In genomic region chr3:128879125-128879969, GRCh38 we compare ENCODE assay signal across 8 cellular contexts. TPM values are rescaled to one million over a fixed set of nuclear protein-coding genes. Genes with fewer than 3 reads are reported as not detected.
A peak's percentile ranks its signal among the peaks of the same experiment; 100 is the strongest.
DNase-seq lines count a peak whose midpoint lies in the region; ATAC-seq and TF ChIP-seq lines count a peak whose summit lies in the region.

ACAD9 (plus strand) TSS chr3:128879620; CDS start chr3:128879692, 72 bp downstream.

- no peaks in the 10 kb centered on the region for H3K9me3 ChIP-seq in CD8-positive, alpha-beta T cell (ENCODE audit: low read length)
- no peaks in the 10 kb centered on the region for H3K9me3 ChIP-seq in lower lobe of right lung

- CTCF ChIA-PET in CD8-positive, alpha-beta T cell (lab: Charles Lee) = interaction anchor here (1.0 to 4.8 kb wide), 10 partner anchors 16 to 366 kb away, joined by 3 to 61 read pairs (median 4); no protein-coding TSS in a partner anchor

- TF ChIP-seq CTCF in CD8-positive, alpha-beta T cell (IDR thresholded peaks at IDR 0.05) = no peak
- TF ChIP-seq CTCF in lower lobe of right lung (IDR thresholded peaks at IDR 0.05) = no peak

- H3K4me3 Mint-ChIP-seq in CD8-positive, alpha-beta T cell = peak within 1 kb of the TSS; percentile 85

- peaks cover 74% of the 10 kb centered on the region for H3K4me1 Mint-ChIP-seq in CD8-positive, alpha-beta T cell (ENCODE audit: low read depth)

- no peaks in the 10 kb centered on the region for H3K9me3 Mint-ChIP-seq in CD8-positive, alpha-beta T cell

- H3K36me3 Mint-ChIP-seq in CD8-positive, alpha-beta T cell = peaks cover 28% of the 10 kb centered on the region

- no peaks in the 10 kb centered on the region for H3K27me3 Mint-ChIP-seq in CD8-positive, alpha-beta T cell (ENCODE audit: low read depth)

- peak; percentile 90 to 98 (median 96) for DNase-seq in CD8-positive, alpha-beta T cell
- peak; percentile 84 for DNase-seq in HS-27A (ENCODE audit: low read depth)
- DNase-seq in NK-92 (lab: John Stamatoyannopoulos, UW; ENCODE audit: unreplicated experiment) = peak; percentile 93
- peak; percentile 89 to 95 for DNase-seq in activated CD8-positive, alpha-beta memory T cell treated with anti-CD3 and anti-CD28 coated beads for 1 hour (ENCODE audit: extremely low read depth in 1 of 2, low read depth in 1 of 2)
- DNase-seq in effector CD4-positive, alpha-beta T cell = peak; percentile 95
- DNase-seq in lower lobe of right lung = peak; percentile 98
- DNase-seq in stimulated activated CD4-positive, alpha-beta T cell treated with anti-CD3 and anti-CD28 coated beads, TNF-alpha, amount 100 ng/mL, for 24 hours (ENCODE audit: low read depth in 3 of 3) = peak; percentile 92 to 97 (median 93)

- peaks cover 56% of the 10 kb centered on the region for H3K4me1 ChIP-seq in CD8-positive, alpha-beta T cell (ENCODE audit: insufficient read depth, low read length)
- H3K4me1 ChIP-seq in lower lobe of right lung = peaks cover 30% of the 10 kb centered on the region

- peak; percentile 90 for ATAC-seq in CD8-positive, alpha-beta T cell
- ATAC-seq in GM19467 (IDR thresholded peaks at IDR 0.05; ENCODE audit: unreplicated experiment) = peak; percentile 84
- peak; percentile 99 for ATAC-seq in lower lobe of right lung

- H3K27me3 ChIP-seq in CD8-positive, alpha-beta T cell (ENCODE audit: insufficient read depth, low read length) = no peaks in the 10 kb centered on the region
- no peaks in the 10 kb centered on the region for H3K27me3 ChIP-seq in lower lobe of right lung (ENCODE audit: low read depth)

- POLR2A ChIA-PET in CD8-positive, alpha-beta T cell (lab: Charles Lee) = interaction anchor here (0.5 to 4.7 kb wide), 11 partner anchors 9 to 437 kb away, joined by 3 to 21 read pairs (median 3); a partner anchor contains a TSS

- intact Hi-C loops in CD8-positive, alpha-beta T cell (cut with DNase I, micrococcal nuclease) = loop anchor here (1.0 to 10.0 kb wide), 16 partner anchors 33 to 1235 kb away; partner anchors contain the start of genes COPG1 (in 2 of the 2), RAB7A (in 2 of the 2), RPN1 (in 2 of the 2) and CNBP (in 1 of the 2)
- intact Hi-C loops in lower lobe of right lung (cut with DNase I) = no loop called here

- H3K4me3 ChIP-seq in CD8-positive, alpha-beta T cell (ENCODE audit: low read depth, low read length) = peak within 1 kb of the TSS; percentile 92
- peak within 1 kb of the TSS; percentile 94 for H3K4me3 ChIP-seq in lower lobe of right lung

- peak within 1 kb of the TSS; percentile 96 for H3K27ac Mint-ChIP-seq in CD8-positive, alpha-beta T cell

- H3K36me3 ChIP-seq in CD8-positive, alpha-beta T cell (ENCODE audit: insufficient read depth, low read length) = peaks cover 8% of the 10 kb centered on the region
- peaks cover 19% of the 10 kb centered on the region for H3K36me3 ChIP-seq in lower lobe of right lung

- H3K27ac ChIP-seq in CD8-positive, alpha-beta T cell (ENCODE audit: low read depth, low read length) = peak within 1 kb of the TSS; percentile 93
- peak within 1 kb of the TSS; percentile 93 for H3K27ac ChIP-seq in lower lobe of right lung

RNA-seq across cellular contexts. Expression of gene ACAD9, which starts in this region (rescaled TPM):
- total RNA-seq in CD8-positive, alpha-beta T cell = 10 to 100 TPM; 43.1 to 47.1 TPM
- total RNA-seq in lower lobe of right lung = 38.0 TPM

Comparison
In these comparisons a context has a peak if more than half of its experiments do, and no peak if none do; other contexts are left out.
1. Peak in every context shown above with its lines: DNase-seq, ATAC-seq, H3K4me3 ChIP-seq and H3K27ac ChIP-seq.